Comparison of ENCODE assay signal across 21 cellular contexts in the genomic region with DNA sequence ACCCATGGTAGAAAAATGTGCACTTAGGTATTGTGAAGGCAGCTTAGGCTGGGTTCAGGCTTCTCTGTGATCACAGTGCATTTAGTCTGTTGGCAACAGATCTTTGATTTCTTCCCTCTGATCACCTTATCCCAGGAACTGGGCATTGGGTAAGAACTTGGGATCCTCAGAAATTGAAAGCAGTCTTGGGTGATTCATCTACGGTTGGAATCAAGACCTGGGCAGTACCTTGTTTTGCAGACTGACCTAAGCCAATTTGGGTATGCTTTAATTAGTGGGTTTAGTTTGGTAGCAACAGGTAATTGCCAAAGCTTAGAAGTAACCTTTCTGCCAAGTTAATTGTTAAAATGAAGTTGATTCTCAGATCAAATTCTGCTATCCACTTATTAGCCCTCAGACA. TPM values are rescaled to one million over a fixed set of nuclear protein-coding genes. Genes with fewer than 3 reads are reported as not detected.
DNase-seq lines count a peak whose midpoint lies in the region; ATAC-seq, FAIRE-seq and TF ChIP-seq lines count a peak whose summit lies in the region.
"Had no signal": no experiment of that assay in that cellular context is flagged by ENCODE, and none has a peak within 500 bp of the region (broad histone marks: within the 10 kb centered on the region; RNA-seq: fewer than 3 reads in every experiment).

No MANE protein-coding gene starts in this region.

- no peak overlapping the region for H3K4me2 ChIP-seq in MM.1S (ENCODE audit: low read depth, low read length)

- no peak for TF ChIP-seq CTCF in cardiac muscle cell (IDR thresholded peaks at IDR 0.05; ENCODE audit: low read depth, low read length)
- TF ChIP-seq CTCF in bronchial epithelial cell (IDR thresholded peaks at IDR 0.05; ENCODE audit: insufficient read depth, low read length, severe bottlenecking), result no peak
- no peak for TF ChIP-seq CTCF in MM.1S (IDR thresholded peaks at IDR 0.05; ENCODE audit: low read length)

- H3K9ac ChIP-seq in MM.1S (ENCODE audit: low read length), result no peak overlapping the region

- H2AFZ ChIP-seq in MM.1S (ENCODE audit: low read length), result no peak overlapping the region

- peak overlapping the region; percentile 59 for H3K27ac ChIP-seq in cardiac muscle cell
- no peak overlapping the region for H3K27ac ChIP-seq in MM.1S (ENCODE audit: low read length)
- H3K27ac ChIP-seq: 22Rv1 had no signal

- H4K20me1 ChIP-seq in MM.1S (ENCODE audit: insufficient read depth, low read length), result no peaks in the 10 kb centered on the region

- H3K4me1 ChIP-seq in cardiac muscle cell (ENCODE audit: low read depth), result peaks cover 41% of the 10 kb centered on the region
- H3K4me1 ChIP-seq in MM.1S (ENCODE audit: low read length), result no peaks in the 10 kb centered on the region

- no peak for FAIRE-seq in bronchial epithelial cell (lab: Jason Lieb, UNC)
- FAIRE-seq: D721Med, G401.6, GM12892, GM19239 had no signal

- H3K27me3 ChIP-seq in cardiac muscle cell, result no peaks in the 10 kb centered on the region
- no peaks in the 10 kb centered on the region for H3K27me3 ChIP-seq in bronchial epithelial cell (ENCODE audit: control insufficient read depth, insufficient read depth, low read length)
- no peaks in the 10 kb centered on the region for H3K27me3 ChIP-seq in MM.1S (replicated peaks; ENCODE audit: insufficient read depth, low read length)

- DNase-seq in cardiac muscle cell (ENCODE audit: low read depth in 1 of 2, low spot score in 1 of 2), result no peak
- DNase-seq in cardiac septum (ENCODE audit: low spot score), result no peak
- DNase-seq in bronchial epithelial cell (ENCODE audit: low read depth), result peak; percentile 39
- DNase-seq in kidney tubule cell (ENCODE audit: low spot score), result peak; percentile 16
- DNase-seq in cerebellar nuclear complex (lab: John Stamatoyannopoulos, UW), result no peak
- DNase-seq in MM.1S, result no peak
- DNase-seq in NCI-H1694 (lab: John Stamatoyannopoulos, UW), result no peak
- DNase-seq: CD8-positive, alpha-beta T cell; COR-L47; DMS153; DMS79 treated with DMSO at 0.1 percent for 48 hours; EL had no signal

- intact Hi-C loops in cardiac septum (cut with DNase I), result no loop called here

- H3K79me2 ChIP-seq in MM.1S (ENCODE audit: low read length), result no peaks in the 10 kb centered on the region

- H3K36me3 ChIP-seq in cardiac muscle cell (peaks cover 27% of the 10 kb centered on the region), bronchial epithelial cell (ENCODE audit: control insufficient read depth, insufficient read depth, low read length) (no peaks in the 10 kb centered on the region), MM.1S (replicated peaks; ENCODE audit: insufficient read depth, low read length) (no peaks in the 10 kb centered on the region)

- ATAC-seq in GM18909 (IDR thresholded peaks at IDR 0.05; ENCODE audit: poor library complexity, unreplicated experiment), result no peak
- ATAC-seq: CD8-positive, alpha-beta T cell; HCT116 had no signal

- no peaks in the 10 kb centered on the region for H3F3A ChIP-seq in MM.1S (ENCODE audit: insufficient read depth, low read length)

- H3K9me3 ChIP-seq in cardiac muscle cell (ENCODE audit: low read depth), result no peaks in the 10 kb centered on the region
- no peaks in the 10 kb centered on the region for H3K9me3 ChIP-seq in MM.1S (replicated peaks; ENCODE audit: insufficient read depth, low read length)

- H3K4me3 ChIP-seq in cardiac muscle cell, result no peak overlapping the region
- no peak overlapping the region for H3K4me3 ChIP-seq in bronchial epithelial cell (ENCODE audit: low read depth, low read length)
- H3K4me3 ChIP-seq in MM.1S (ENCODE audit: low read length), result no peak overlapping the region

- H3K9me2 ChIP-seq in MM.1S (replicated peaks; ENCODE audit: insufficient read depth, low read length), result no peaks in the 10 kb centered on the region

RNA-seq across cellular contexts. Expression of a gene that starts 17.8 kb away (rescaled TPM):
- total RNA-seq in cardiac muscle cell (110 and 176 TPM in 2 replicates), cardiac septum (25.1 TPM), bronchial epithelial cell (0.53 and 0.77 TPM in 2 replicates)
- polyA plus RNA-seq in cardiac muscle cell, result 180 and 189 TPM in 2 replicates
- total RNA-seq: A673; CD8-positive, alpha-beta T cell had no signal
- polyA plus RNA-seq: CD14-positive monocyte had no signal

Comparison
In these comparisons a context has a peak if more than half of its experiments do, and no peak if none do; other contexts are left out.
1. DNase-seq: peak in bronchial epithelial cell (single experiment) and kidney tubule cell (single experiment); none in cardiac muscle cell (0 of 2), cardiac septum (single experiment), cerebellar nuclear complex (0 of 2), MM.1S (single experiment) and NCI-H1694 (single experiment).
2. RNA of a gene that starts 17.8 kb away (total RNA-seq): 110 to 176 TPM in cardiac muscle cell and 25.1 TPM in cardiac septum (single experiment); 0.53 to 0.77 TPM in bronchial epithelial cell; every median in the first group is over 10 times any median in the second.